ENCODE assay signal across 37 cellular contexts in genomic region chr4:99471349-99471748, GRCh38. TPM values are rescaled to one million over a fixed set of nuclear protein-coding genes. Genes with fewer than 3 reads are reported as not detected.
"Had no signal": no experiment of that assay in that cellular context is flagged by ENCODE, and none has a peak within 500 bp of the region (broad histone marks: within the 10 kb centered on the region; RNA-seq: fewer than 3 reads in every experiment).

No MANE protein-coding gene starts in this region.

- H2AFZ ChIP-seq: PC-9 had no signal

- ATAC-seq: activated CD8-positive, alpha-beta T cell treated with anti-CD3 and anti-CD28 coated beads for 36 hours; activated T-cell treated with anti-CD3 and anti-CD28 coated beads, Interleukin-2, amount 50 U/mL, for 72 hours; activated T-helper 17 cell treated with anti-CD3 and anti-CD28 coated beads, Interleukin-2, amount 50 U/mL, for 72 hours; Right ventricle myocardium inferior had no signal

- H3K36me3 Mint-ChIP-seq: activated naive CD4-positive, alpha-beta T cell treated with anti-CD3 and anti-CD28 coated beads, Interleukin-2, amount 50 U/mL, for 24 hours; activated naive CD8-positive, alpha-beta T cell treated with anti-CD3 and anti-CD28 coated beads, Interleukin-2, amount 10 ng/mL, durations not matched to agents 7 days and 5 days had no signal

- H3K27me3 ChIP-seq: ascending aorta, cardiac muscle cell, MG63 had no signal

- H3K9me3 ChIP-seq: ascending aorta, MG63 had no signal

- FAIRE-seq: RCC 7860 had no signal

- H3K36me3 ChIP-seq: ascending aorta, cardiac muscle cell, MG63, WERI-Rb-1 had no signal

- H3K27ac ChIP-seq: ascending aorta, cardiac muscle cell, PC-9, RWPE1, SK-N-MC, WERI-Rb-1 had no signal

- H3K4me1 Mint-ChIP-seq: activated CD4-positive, alpha-beta T cell treated with anti-CD3 and anti-CD28 coated beads, Interleukin-2, amount 10 ng/mL, durations not matched to agents 24 days and 14 days; activated T-helper 17 cell treated with anti-CD3 and anti-CD28 coated beads, Interleukin-2, amount 50 U/mL, for 72 hours; central memory CD8-positive, alpha-beta T cell had no signal

- H3K27ac Mint-ChIP-seq: activated CD4-positive, alpha-beta T cell treated with anti-CD3 and anti-CD28 coated beads, Interleukin-2, amount 10 ng/mL, durations not matched to agents 24 days and 14 days; activated CD8-positive, alpha-beta T cell treated with anti-CD3 and anti-CD28 coated beads for 36 hours; activated naive CD4-positive, alpha-beta T cell treated with anti-CD3 and anti-CD28 coated beads, Interleukin-2, amount 50 U/mL, for 24 hours; activated naive CD8-positive, alpha-beta T cell treated with anti-CD3 and anti-CD28 coated beads, Interleukin-2, amount 10 ng/mL, durations not matched to agents 7 days and 5 days; activated T-cell treated with anti-CD3 and anti-CD28 coated beads, Interleukin-2, amount 50 U/mL, for 72 hours; activated T-helper 17 cell treated with anti-CD3 and anti-CD28 coated beads, Interleukin-2, amount 50 U/mL, for 72 hours had no signal

- DNase-seq: activated CD4-positive, alpha-beta T cell treated with anti-CD3 and anti-CD28 coated beads, Interleukin-2, amount 10 ng/mL, durations not matched to agents 24 days and 14 days; activated CD4-positive, alpha-beta T cell treated with anti-CD3 and anti-CD28 coated beads, Interleukin-2, amount 50 U/mL, for 4 hours; activated CD8-positive, alpha-beta T cell treated with anti-CD3 and anti-CD28 coated beads for 36 hours; activated effector memory CD4-positive, alpha-beta T cell treated with anti-CD3 and anti-CD28 coated beads, Interleukin-2, amount 50 U/mL, for 16 hours; activated naive CD4-positive, alpha-beta T cell; activated naive CD8-positive, alpha-beta T cell treated with anti-CD3 and anti-CD28 coated beads, Interleukin-2, amount 10 ng/mL, durations not matched to agents 7 days and 5 days; activated T-cell treated with anti-CD3 and anti-CD28 coated beads, Interleukin-2, amount 50 U/mL, for 1 hour; activated T-cell treated with anti-CD3 and anti-CD28 coated beads, Interleukin-2, amount 50 U/mL, for 72 hours; amygdala; MG63; NCI-H1048; NCI-H1105 treated with DMSO at 0.1 percent for 48 hours; NCI-H1436; NCI-H1694; NCI-H1930; NCI-H2081 treated with DMSO at 0.1 percent for 48 hours; NCI-H226; NCI-H524 treated with DMSO at 0.1 percent for 48 hours; PC-9; T1000; WERI-Rb-1 had no signal

- H3K4me3 Mint-ChIP-seq: activated CD4-positive, alpha-beta T cell treated with anti-CD3 and anti-CD28 coated beads, Interleukin-2, amount 10 ng/mL, durations not matched to agents 24 days and 14 days; activated CD8-positive, alpha-beta T cell treated with anti-CD3 and anti-CD28 coated beads for 36 hours; activated naive CD4-positive, alpha-beta T cell treated with anti-CD3 and anti-CD28 coated beads, Interleukin-2, amount 50 U/mL, for 24 hours; activated naive CD8-positive, alpha-beta T cell treated with anti-CD3 and anti-CD28 coated beads, Interleukin-2, amount 10 ng/mL, durations not matched to agents 7 days and 5 days; activated T-cell treated with anti-CD3 and anti-CD28 coated beads, Interleukin-2, amount 50 U/mL, for 72 hours; activated T-helper 17 cell treated with anti-CD3 and anti-CD28 coated beads, Interleukin-2, amount 50 U/mL, for 72 hours; central memory CD8-positive, alpha-beta T cell had no signal

- H3K4me3 ChIP-seq: ascending aorta, cardiac muscle cell, MG63, PC-9, SK-N-MC had no signal

- H3K4me1 ChIP-seq: ascending aorta had no signal

- H3K9me3 Mint-ChIP-seq: activated CD4-positive, alpha-beta T cell treated with anti-CD3 and anti-CD28 coated beads, Interleukin-2, amount 10 ng/mL, durations not matched to agents 24 days and 14 days; activated CD8-positive, alpha-beta T cell treated with anti-CD3 and anti-CD28 coated beads for 36 hours; activated naive CD4-positive, alpha-beta T cell treated with anti-CD3 and anti-CD28 coated beads, Interleukin-2, amount 50 U/mL, for 24 hours; activated naive CD8-positive, alpha-beta T cell treated with anti-CD3 and anti-CD28 coated beads, Interleukin-2, amount 10 ng/mL, durations not matched to agents 7 days and 5 days; activated T-cell treated with anti-CD3 and anti-CD28 coated beads, Interleukin-2, amount 50 U/mL, for 72 hours; activated T-helper 17 cell treated with anti-CD3 and anti-CD28 coated beads, Interleukin-2, amount 50 U/mL, for 72 hours; central memory CD8-positive, alpha-beta T cell had no signal

- H3K4me2 ChIP-seq: PC-9 had no signal

RNA-seq across cellular contexts. Expression of gene ADH7, which starts 36.2 kb away (rescaled TPM):
- total RNA-seq: activated CD4-positive, alpha-beta T cell treated with anti-CD3 and anti-CD28 coated beads, Interleukin-2, amount 10 ng/mL, durations not matched to agents 24 days and 14 days; activated CD8-positive, alpha-beta memory T cell treated with anti-CD3 and anti-CD28 coated beads for 36 hours; activated CD8-positive, alpha-beta T cell treated with anti-CD3 and anti-CD28 coated beads for 36 hours; activated naive CD8-positive, alpha-beta T cell treated with anti-CD3 and anti-CD28 coated beads, Interleukin-2, amount 10 ng/mL, durations not matched to agents 7 days and 5 days; activated T-cell treated with anti-CD3 and anti-CD28 coated beads, Interleukin-2, amount 50 U/mL, for 72 hours; activated T-helper 17 cell treated with anti-CD3 and anti-CD28 coated beads, Interleukin-2, amount 50 U/mL, for 72 hours; ascending aorta; cardiac muscle cell; chondrocyte; NCI-H460; OCI-LY7; PC-9; Right ventricle myocardium inferior; T-helper 1 cell treated with Interleukin-12 subunit alpha and Interleukin-12 subunit beta and Interleukin-4 antibody, amounts not matched to agents 30 ng/mL and 1 ng/mL, for 36 hours; T-helper 2 cell treated with Interferon-gamma antibody and Interleukin-4, amounts not matched to agents 100 ng/mL and 5 ng/mL, for 36 hours had no signal
- polyA plus RNA-seq: cardiac muscle cell had no signal

RNA-seq across cellular contexts. Expression of gene C4orf17, which starts 39.5 kb away (rescaled TPM):
- total RNA-seq: activated CD4-positive, alpha-beta T cell treated with anti-CD3 and anti-CD28 coated beads, Interleukin-2, amount 10 ng/mL, durations not matched to agents 24 days and 14 days; activated CD8-positive, alpha-beta memory T cell treated with anti-CD3 and anti-CD28 coated beads for 36 hours; activated CD8-positive, alpha-beta T cell treated with anti-CD3 and anti-CD28 coated beads for 36 hours; activated naive CD8-positive, alpha-beta T cell treated with anti-CD3 and anti-CD28 coated beads, Interleukin-2, amount 10 ng/mL, durations not matched to agents 7 days and 5 days; activated T-helper 17 cell treated with anti-CD3 and anti-CD28 coated beads, Interleukin-2, amount 50 U/mL, for 72 hours; ascending aorta; cardiac muscle cell; chondrocyte; OCI-LY7; PC-9; Right ventricle myocardium inferior; T-helper 1 cell treated with Interleukin-12 subunit alpha and Interleukin-12 subunit beta and Interleukin-4 antibody, amounts not matched to agents 30 ng/mL and 1 ng/mL, for 36 hours; T-helper 2 cell treated with Interferon-gamma antibody and Interleukin-4, amounts not matched to agents 100 ng/mL and 5 ng/mL, for 36 hours had no signal
- polyA plus RNA-seq: adipose tissue, cardiac muscle cell had no signal
